Comparison of ENCODE assay signal across 19 cellular contexts in the genomic region with DNA sequence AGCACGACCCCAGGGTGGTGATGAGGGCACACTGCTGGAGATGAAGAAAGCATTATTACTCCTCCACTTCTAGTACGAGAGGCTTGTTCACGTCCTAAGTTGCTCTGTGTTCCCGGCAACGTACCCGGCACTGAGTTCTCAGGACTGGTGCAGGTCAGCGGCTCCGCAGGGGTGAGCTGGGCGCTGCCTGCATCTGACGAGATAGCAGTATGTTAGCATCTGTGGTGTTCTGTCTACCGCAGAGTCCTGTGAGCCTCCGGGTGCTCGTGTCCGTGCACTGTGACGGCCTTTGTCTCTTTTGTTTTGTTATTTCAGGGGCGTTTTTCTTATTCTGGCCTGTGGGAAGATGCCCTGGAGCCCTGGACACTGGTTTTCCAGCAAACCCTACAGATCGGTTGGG.
DNase-seq lines count a peak whose midpoint lies in the region; ATAC-seq and TF ChIP-seq lines count a peak whose summit lies in the region.
"Had no signal": no experiment of that assay in that cellular context is flagged by ENCODE, and none has a peak within 500 bp of the region (broad histone marks: within the 10 kb centered on the region; RNA-seq: fewer than 3 reads in every experiment).

No MANE protein-coding gene starts in this region.

- H3K36me3 ChIP-seq in right atrium auricular region (no peaks in the 10 kb centered on the region), spleen (no peaks in the 10 kb centered on the region)
- H3K36me3 ChIP-seq: BLaER1 had no signal

- H3K27ac Mint-ChIP-seq in neural crest cell (ENCODE audit: unreplicated experiment): peak overlapping the region; percentile 93
- H3K27ac Mint-ChIP-seq: HFFc6 had no signal

- H3K4me3 Mint-ChIP-seq in neural crest cell: peak overlapping the region; percentile 29
- H3K4me3 Mint-ChIP-seq: CD14-positive monocyte; CD4-positive, alpha-beta memory T cell; HFFc6 had no signal

- intact Hi-C loops in Right ventricle myocardium superior (cut with DNase I): no loop called here
- intact Hi-C loops in spleen (cut with DNase I; ENCODE audit: low total_unique reads): no loop called here

- H3K27ac ChIP-seq in right atrium auricular region (no peak overlapping the region), spleen (no peak overlapping the region)
- H3K27ac ChIP-seq: 22Rv1, BLaER1, GM23248 had no signal

- no peak for ATAC-seq in Right ventricle myocardium superior (ENCODE audit: poor library complexity)
- no peak for ATAC-seq in activated CD4-positive, CD25-positive, alpha-beta regulatory T cell treated with anti-CD3 and anti-CD28 coated beads, Interleukin-2, amount 50 U/mL, for 24 hours
- ATAC-seq: K562 had no signal

- DNase-seq in Right ventricle myocardium superior (peak; percentile 31), right atrium auricular region (ENCODE audit: low spot score) (no peak), neural crest cell (ENCODE audit: low read depth, low spot score) (no peak), spleen (peak; percentile 38), globus pallidus (ENCODE audit: low spot score) (no peak), GM20000 (ENCODE audit: low spot score) (no peak)
- DNase-seq: CD4-positive, alpha-beta memory T cell; DMS153; DMS79; GDM1; GM23248; HCEC 1CT; HFFc6; IMR-90 had no signal

- no peaks in the 10 kb centered on the region for H3K9me3 Mint-ChIP-seq in neural crest cell
- H3K9me3 Mint-ChIP-seq: CD4-positive, alpha-beta memory T cell had no signal

- TF ChIP-seq POLR2A in spleen (IDR thresholded peaks at IDR 0.05): no peak

- TF ChIP-seq CTCF in right atrium auricular region (IDR thresholded peaks at IDR 0.05) (no peak), neural crest cell (conservative IDR thresholded peaks at IDR 0.05) (no peak), spleen (IDR thresholded peaks at IDR 0.05 in 8 of 11, conservative IDR thresholded peaks at IDR 0.05 in 3 of 11) (no peak), GM20000 (IDR thresholded peaks at IDR 0.05; ENCODE audit: extremely low read depth, missing control alignments) (no peak)

- H3K4me1 ChIP-seq in right atrium auricular region: no peaks in the 10 kb centered on the region
- H3K4me1 ChIP-seq in spleen: no peaks in the 10 kb centered on the region

- no peaks in the 10 kb centered on the region for H3K27me3 Mint-ChIP-seq in neural crest cell (ENCODE audit: low read depth)

- WGBS in spleen, 5 donors: 87 to 94% (median 92%) methylated on average over 17 of the region's 17 CpGs

- H3K27me3 ChIP-seq in right atrium auricular region (no peaks in the 10 kb centered on the region), spleen (replicated peaks in 1 of 7) (peaks cover 0 to 48% (median 0%) of the 10 kb centered on the region in 7 donors)
- H3K27me3 ChIP-seq: BLaER1 had no signal

- peaks cover 51% of the 10 kb centered on the region for H3K4me1 Mint-ChIP-seq in neural crest cell
- H3K4me1 Mint-ChIP-seq: CD4-positive, alpha-beta memory T cell had no signal

- no peaks in the 10 kb centered on the region for H3K36me3 Mint-ChIP-seq in neural crest cell (ENCODE audit: low read depth)
- H3K36me3 Mint-ChIP-seq: CD14-positive monocyte; CD4-positive, alpha-beta memory T cell had no signal

- H3K9me3 ChIP-seq in right atrium auricular region (no peaks in the 10 kb centered on the region), spleen (no peaks in the 10 kb centered on the region)

- H3K4me3 ChIP-seq in right atrium auricular region (no peak overlapping the region), spleen (no peak overlapping the region)
- H3K4me3 ChIP-seq: BLaER1, GM23248, K562 had no signal

Comparison
In these comparisons a context has a peak if more than half of its experiments do, and no peak if none do; other contexts are left out.
1. DNase-seq: peak in Right ventricle myocardium superior (single experiment) and spleen (single experiment); none in right atrium auricular region (single experiment), neural crest cell (single experiment), globus pallidus (single experiment) and GM20000 (single experiment).